ENCODE assay signal across 18 cellular contexts in genomic region chr20:22063753-22064152, GRCh38.
"Had no signal": no experiment of that assay in that cellular context is flagged by ENCODE, and none has a peak within 500 bp of the region (broad histone marks: within the 10 kb centered on the region; RNA-seq: fewer than 3 reads in every experiment).

No MANE protein-coding gene starts in this region.

- ATAC-seq: gastrocnemius medialis, heart right ventricle, left cardiac atrium, left lung, left ventricle myocardium superior, lower lobe of right lung, mucosa of descending colon had no signal

- DNase-seq: dermis blood vessel endothelial cell; dorsolateral prefrontal cortex; effector CD4-positive, alpha-beta T cell; effector memory CD4-positive, alpha-beta T cell; foreskin fibroblast; foreskin melanocyte; gastrocnemius medialis; glutamatergic neuron; head of caudate nucleus; heart right ventricle; hippocampal formation; left cardiac atrium; left lung; left ventricle myocardium superior; lower lobe of right lung; mesenchymal stem cell; mucosa of descending colon; naive B cell had no signal
